Comparison of ENCODE assay signal across 8 cellular contexts in genomic region chr3:52535411-52536111, GRCh38. TPM values are rescaled to one million over a fixed set of nuclear protein-coding genes. Genes with fewer than 3 reads are reported as not detected.
DNase-seq lines count a peak whose midpoint lies in the region; ATAC-seq and TF ChIP-seq lines count a peak whose summit lies in the region.

No MANE protein-coding gene starts in this region.

- peak overlapping the region; percentile 24 to 45 for H3K4me3 ChIP-seq in CD4-positive, alpha-beta memory T cell (ENCODE audit: low read length in 2 of 2)
- H3K4me3 ChIP-seq in MM.1S (ENCODE audit: low read length), result peak overlapping the region; percentile 51
- H3K4me3 ChIP-seq in dorsolateral prefrontal cortex, result peak overlapping the region; percentile 27 to 97 (median 84)

- H2AFZ ChIP-seq in MM.1S (ENCODE audit: low read length), result peak overlapping the region; percentile 79

- H3K27ac Mint-ChIP-seq in CD4-positive, alpha-beta memory T cell, result peak overlapping the region in 5 of 7 donors; percentile 29 to 100 (median 99)
- no peak overlapping the region for H3K27ac Mint-ChIP-seq in neural crest cell (ENCODE audit: unreplicated experiment)

- peaks cover 24 to 60% (median 45%) of the 10 kb centered on the region in 4 donors for H3K4me1 Mint-ChIP-seq in CD4-positive, alpha-beta memory T cell
- H3K4me1 Mint-ChIP-seq in neural crest cell, result peaks cover 54% of the 10 kb centered on the region

- TF ChIP-seq CTCF in MM.1S (IDR thresholded peaks at IDR 0.05; ENCODE audit: low read length) (no peak), dorsolateral prefrontal cortex (IDR thresholded peaks at IDR 0.05 in 54 of 56, conservative IDR thresholded peaks at IDR 0.05 in 2 of 56; ENCODE audit: low read depth in 1 of 56, partially characterized antibody in 56 of 56) (no peak), neural crest cell (conservative IDR thresholded peaks at IDR 0.05) (no peak)

- CTCF ChIA-PET in CD4-positive, alpha-beta memory T cell (lab: Charles Lee; ENCODE audit: partially characterized antibody), result interaction anchor here (0.9 to 1.3 kb wide), 2 partner anchors 9 to 88 kb away, joined by 3 to 4 read pairs; no protein-coding TSS in a partner anchor

- peak overlapping the region; percentile 98 to 100 (median 100) for H3K4me3 Mint-ChIP-seq in CD4-positive, alpha-beta memory T cell
- peak overlapping the region; percentile 99 for H3K4me3 Mint-ChIP-seq in neural crest cell

- no peaks in the 10 kb centered on the region for H3K9me3 ChIP-seq in CD4-positive, alpha-beta memory T cell (ENCODE audit: control insufficient read depth in 1 of 2, low read length in 2 of 2)
- H3K9me3 ChIP-seq in MM.1S (replicated peaks; ENCODE audit: insufficient read depth, low read length), result no peaks in the 10 kb centered on the region

- intact Hi-C loops in CD4-positive, alpha-beta memory T cell (cut with micrococcal nuclease), result loop anchor here (1.0 to 5.0 kb wide), 4 partner anchors 79 to 1035 kb away; partner anchors contain the start of genes DCAF1, GNL3, PBRM1 and SPCS1
- intact Hi-C loops in dorsolateral prefrontal cortex (cut with DNase I), result loop anchor here (1.0 to 10.0 kb wide), 5 partner anchors 61 to 172 kb away; partner anchors contain the start of genes GLT8D1 (in 1 of the 2), GNL3 (in 1 of the 2), PBRM1 (in 1 of the 2) and SPCS1 (in 1 of the 2)

- POLR2A ChIA-PET in CD4-positive, alpha-beta memory T cell (lab: Charles Lee; ENCODE audit: partially characterized antibody), result interaction anchor here (0.6 to 1.9 kb wide), 12 partner anchors 9 to 540 kb away, joined by 3 to 9 read pairs (median 4); partner anchors contain the start of genes GLYCTK, NEK4, NISCH and RPL29

- no peaks in the 10 kb centered on the region for H3K27me3 ChIP-seq in CD4-positive, alpha-beta memory T cell (ENCODE audit: insufficient read depth, low read length)
- H3K27me3 ChIP-seq in MM.1S (replicated peaks; ENCODE audit: insufficient read depth, low read length), result no peaks in the 10 kb centered on the region
- H3K27me3 ChIP-seq in dorsolateral prefrontal cortex, result no peaks in the 10 kb centered on the region

- no peaks in the 10 kb centered on the region for H3K27me3 Mint-ChIP-seq in CD4-positive, alpha-beta memory T cell
- peaks cover 2% of the 10 kb centered on the region for H3K27me3 Mint-ChIP-seq in neural crest cell (ENCODE audit: low read depth)

- peaks cover 7 to 15% of the 10 kb centered on the region in 2 donors for H3K36me3 Mint-ChIP-seq in CD4-positive, alpha-beta memory T cell
- H3K36me3 Mint-ChIP-seq in neural crest cell (ENCODE audit: low read depth), result peaks cover 9% of the 10 kb centered on the region

- H3K27ac ChIP-seq in CD4-positive, alpha-beta memory T cell (ENCODE audit: low read depth, low read length), result no peak overlapping the region
- H3K27ac ChIP-seq in MM.1S (ENCODE audit: low read length) (no peak overlapping the region), dorsolateral prefrontal cortex (peak overlapping the region in 54 of 59 donors; percentile 3 to 92 (median 78))

- no peak for DNase-seq in CD4-positive, alpha-beta memory T cell
- DNase-seq in MM.1S (no peak), dorsolateral prefrontal cortex (peak in 3 of 10 donors; percentile 1 to 26 (median 25)), neural crest cell (ENCODE audit: low read depth, low spot score) (no peak), islet precursor cell (no peak)

- no peaks in the 10 kb centered on the region for H3K9me2 ChIP-seq in MM.1S (replicated peaks; ENCODE audit: insufficient read depth, low read length)

- peaks cover 19% of the 10 kb centered on the region for H3F3A ChIP-seq in MM.1S (ENCODE audit: insufficient read depth, low read length)

- no peak for ATAC-seq in HG03354 (IDR thresholded peaks at IDR 0.05; ENCODE audit: poor library complexity, severe bottlenecking, unreplicated experiment)
- ATAC-seq in GM21447 (IDR thresholded peaks at IDR 0.05; ENCODE audit: unreplicated experiment), result no peak
- ATAC-seq in GM18511 (IDR thresholded peaks at IDR 0.05; ENCODE audit: unreplicated experiment), result no peak

- H3K9ac ChIP-seq in MM.1S (ENCODE audit: low read length), result no peak overlapping the region

- no peaks in the 10 kb centered on the region; the same call in 1 of the 2 replicates for H4K20me1 ChIP-seq in MM.1S (ENCODE audit: insufficient read depth, low read length)

- peaks cover 0 to 3% (median 0%) of the 10 kb centered on the region in 8 donors for H3K9me3 Mint-ChIP-seq in CD4-positive, alpha-beta memory T cell
- no peaks in the 10 kb centered on the region for H3K9me3 Mint-ChIP-seq in neural crest cell

- peaks cover 41% of the 10 kb centered on the region for H3K79me2 ChIP-seq in MM.1S (ENCODE audit: low read length)

- peaks cover 46% of the 10 kb centered on the region for H3K4me1 ChIP-seq in CD4-positive, alpha-beta memory T cell (ENCODE audit: insufficient read depth, low read length)
- peaks cover 18% of the 10 kb centered on the region for H3K4me1 ChIP-seq in MM.1S (ENCODE audit: low read length)

- no peaks in the 10 kb centered on the region for H3K36me3 ChIP-seq in CD4-positive, alpha-beta memory T cell (ENCODE audit: insufficient read depth, low read length)
- H3K36me3 ChIP-seq in MM.1S (replicated peaks; ENCODE audit: insufficient read depth, low read length), result peaks cover 3% of the 10 kb centered on the region; the same call in 1 of the 2 replicates

- H3K4me2 ChIP-seq in MM.1S (ENCODE audit: low read depth, low read length), result peak overlapping the region; percentile 80

RNA-seq across cellular contexts. Expression of gene UQCC5, which starts 0.8 kb away (rescaled TPM):
- 10 to 100 TPM; 12.1 to 13.2 TPM for total RNA-seq in CD4-positive, alpha-beta memory T cell
- polyA plus RNA-seq in CD4-positive, alpha-beta memory T cell, result 10 to 100 TPM; 26.5 to 27.1 TPM
- total RNA-seq in dorsolateral prefrontal cortex (10 to 100 TPM in 77 of 120 experiments, 1 to 10 TPM in 43; 4.8 to 19.1 (median 10.9) TPM), neural crest cell (26.2 and 29.8 TPM in 2 replicates)

RNA-seq across cellular contexts. Expression of gene NT5DC2, which starts 1.9 kb away (rescaled TPM):
- total RNA-seq in CD4-positive, alpha-beta memory T cell, result 1 to 10 TPM; 5.5 to 5.8 TPM
- polyA plus RNA-seq in CD4-positive, alpha-beta memory T cell, result 1 to 10 TPM in 1 of 2 donors, not detected in 1; 1.3 TPM
- total RNA-seq in dorsolateral prefrontal cortex, result 10 to 100 TPM; 10.8 to 61.6 (median 20.5) TPM
- 389 and 392 TPM in 2 replicates for total RNA-seq in neural crest cell

RNA-seq across cellular contexts. Expression of gene STAB1, which starts 40.4 kb away (rescaled TPM):
- 10 to 100 TPM; 11.3 to 13.9 TPM for total RNA-seq in CD4-positive, alpha-beta memory T cell
- not detected for polyA plus RNA-seq in CD4-positive, alpha-beta memory T cell
- total RNA-seq in dorsolateral prefrontal cortex (100 to 1,000 TPM in 4 of 120 experiments, 10 to 100 TPM in 113, 1 to 10 TPM in 3; 7.9 to 229 (median 32.7) TPM), neural crest cell (0.11 and 0.16 TPM in 2 replicates)

Comparison
In these comparisons a context has a peak if more than half of its experiments do, and no peak if none do; other contexts are left out.
1. H3K27ac ChIP-seq: peak in dorsolateral prefrontal cortex (54 of 59); none in CD4-positive, alpha-beta memory T cell (single experiment) and MM.1S (single experiment).
2. Peak in every context shown above with its lines, with median percentiles within 50 percentile points of each other: H3K4me3 ChIP-seq.